Comparison of ENCODE assay signal across 8 cellular contexts in the genomic region with DNA sequence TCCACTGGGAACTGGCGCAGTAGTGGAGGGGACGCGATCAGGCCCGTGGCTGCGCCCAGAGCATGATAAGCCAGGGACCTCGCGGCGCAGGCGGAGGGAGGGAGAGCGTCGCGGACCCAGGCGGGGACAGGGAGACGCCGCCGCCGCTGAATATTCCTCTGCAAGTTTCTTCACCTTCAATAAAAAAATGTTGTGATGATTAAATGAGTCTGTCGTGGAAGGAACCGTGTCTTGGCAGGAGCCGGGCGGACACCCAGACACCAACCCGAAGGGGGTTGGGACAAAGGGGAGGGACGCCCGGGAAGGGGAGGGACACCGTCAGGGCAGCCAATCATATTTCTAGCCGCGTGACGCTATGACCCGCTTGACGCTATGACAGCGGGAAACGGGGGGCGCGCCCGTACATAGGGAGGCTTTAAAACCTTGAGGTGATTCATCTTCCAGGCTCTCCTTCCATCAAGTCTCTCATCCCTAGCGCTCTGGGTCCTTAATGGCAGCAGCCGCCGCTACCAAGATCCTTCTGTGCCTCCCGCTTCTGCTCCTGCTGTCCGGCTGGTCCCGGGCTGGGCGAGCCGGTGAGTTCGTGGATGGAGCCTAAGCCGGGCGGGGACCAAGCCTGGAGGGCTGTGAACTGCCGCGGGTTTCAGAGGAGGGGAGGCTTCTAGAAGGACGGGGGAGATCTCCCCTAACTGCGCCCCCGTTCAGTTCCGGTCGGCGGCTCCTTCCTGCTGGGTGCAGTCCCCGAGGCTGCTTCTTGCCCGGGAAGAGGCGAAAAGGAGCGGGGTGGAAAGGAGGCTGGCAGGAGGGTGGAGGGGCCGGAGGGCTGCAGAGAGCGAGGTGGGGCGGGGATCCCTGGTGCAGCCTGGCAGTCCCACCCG. TPM values are rescaled to one million over a fixed set of nuclear protein-coding genes. Genes with fewer than 3 reads are reported as not detected.
DNase-seq lines count a peak whose midpoint lies in the region; ATAC-seq and TF ChIP-seq lines count a peak whose summit lies in the region.

A gene with protein sequence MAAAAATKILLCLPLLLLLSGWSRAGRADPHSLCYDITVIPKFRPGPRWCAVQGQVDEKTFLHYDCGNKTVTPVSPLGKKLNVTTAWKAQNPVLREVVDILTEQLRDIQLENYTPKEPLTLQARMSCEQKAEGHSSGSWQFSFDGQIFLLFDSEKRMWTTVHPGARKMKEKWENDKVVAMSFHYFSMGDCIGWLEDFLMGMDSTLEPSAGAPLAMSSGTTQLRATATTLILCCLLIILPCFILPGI (plus strand): TSS at position 432 of the 878 bp plus-strand sequence. CDS start 59 bp downstream, at position 491.

- H3K9me3 ChIP-seq in Loucy (ENCODE audit: insufficient read depth, low read depth, low read length) (no peaks in the 10 kb centered on the region), SJCRH30 (replicated peaks) (no peaks in the 10 kb centered on the region)

- H3K4me2 ChIP-seq in Loucy (ENCODE audit: low read depth, low read length, poor library complexity, severe bottlenecking): peak within 1 kb of the TSS; percentile 80

- H3K79me2 ChIP-seq in Loucy (ENCODE audit: insufficient read depth, low read length): peaks cover 7% of the 10 kb centered on the region; the same call in 1 of the 2 replicates

- H3K4me3 ChIP-seq in Loucy (ENCODE audit: low read length, poor library complexity, severe bottlenecking): peak within 1 kb of the TSS; percentile 91
- H3K4me3 ChIP-seq in SJCRH30: peak within 1 kb of the TSS; percentile 58
- H3K4me3 ChIP-seq in foreskin fibroblast (ENCODE audit: low read depth in 1 of 2, low read length in 2 of 2): peak within 1 kb of the TSS; percentile 69 to 80

- peak within 1 kb of the TSS; percentile 96 for H3K4me3 Mint-ChIP-seq in neural crest cell

- peaks cover 11% of the 10 kb centered on the region for H3K4me1 Mint-ChIP-seq in neural crest cell

- no peaks in the 10 kb centered on the region for H3K9me2 ChIP-seq in Loucy (replicated peaks; ENCODE audit: low read depth, low read length)

- DNase-seq in G401 (ENCODE audit: low spot score) (peak; percentile 91), SJCRH30 (peak; percentile 90 to 91), activated gamma-delta T cell treated with Interleukin-2 at 50 U/mL for 16 hours (peak; percentile 86), foreskin fibroblast (peak; percentile 97 to 98), neural crest cell (ENCODE audit: low read depth, low spot score) (peak; percentile 59)
- DNase-seq in stimulated activated naive CD4-positive, alpha-beta T cell treated with Interleukin-2 at 50 U/mL for 16 hours (lab: John Stamatoyannopoulos, UW): peak; percentile 86

- in situ Hi-C loops in G401 (cut with HindIII; ENCODE audit: low sequenced_read_pairs): no loop called here

- H3K36me3 Mint-ChIP-seq in neural crest cell (ENCODE audit: low read depth): no peaks in the 10 kb centered on the region

- H3K27ac Mint-ChIP-seq in neural crest cell (ENCODE audit: unreplicated experiment): no peak within 1 kb of the TSS

- ATAC-seq in GM21423 (IDR thresholded peaks at IDR 0.05; ENCODE audit: unreplicated experiment): no peak

- no peaks in the 10 kb centered on the region for H3K36me3 ChIP-seq in Loucy (ENCODE audit: insufficient read depth, low read length)
- no peaks in the 10 kb centered on the region for H3K36me3 ChIP-seq in SJCRH30

- H3K9me3 Mint-ChIP-seq in neural crest cell: no peaks in the 10 kb centered on the region

- H4K20me1 ChIP-seq in Loucy (ENCODE audit: insufficient read depth, low read length, poor library complexity, severe bottlenecking): no peaks in the 10 kb centered on the region

- TF ChIP-seq CTCF in Loucy (conservative IDR thresholded peaks at IDR 0.05; ENCODE audit: low read length) (no peak), foreskin fibroblast (IDR thresholded peaks at IDR 0.05; ENCODE audit: low read depth, low read length) (no peak), neural crest cell (conservative IDR thresholded peaks at IDR 0.05) (no peak)

- no peak within 1 kb of the TSS for H3K27ac ChIP-seq in SJCRH30

- peaks cover 87% of the 10 kb centered on the region for H3K27me3 Mint-ChIP-seq in neural crest cell (ENCODE audit: low read depth)

- H3K4me1 ChIP-seq in Loucy (ENCODE audit: insufficient read depth, low read length, poor library complexity, severe bottlenecking) (peaks cover 4% of the 10 kb centered on the region), SJCRH30 (no peaks in the 10 kb centered on the region)

- H2AFZ ChIP-seq in Loucy (ENCODE audit: low read length): peak within 1 kb of the TSS; percentile 89

- H3K9ac ChIP-seq in Loucy (ENCODE audit: low read depth, low read length, poor library complexity, severe bottlenecking): peak within 1 kb of the TSS; percentile 80

- no peaks in the 10 kb centered on the region for H3K27me3 ChIP-seq in Loucy (ENCODE audit: insufficient read depth, low read length, poor library complexity, severe bottlenecking)
- H3K27me3 ChIP-seq in SJCRH30: peaks cover 23% of the 10 kb centered on the region

- no peaks in the 10 kb centered on the region for H3F3A ChIP-seq in Loucy (ENCODE audit: low read depth)

RNA-seq across cellular contexts. Expression of the gene that starts here (rescaled TPM):
- 1.9 TPM in 1 of 2 replicates, not detected in the other for total RNA-seq in G401 (2014; rRNA removed; shearing (Covaris generic))
- total RNA-seq in SJCRH30 (2014; rRNA removed; shearing (Covaris generic)): 2.7 and 2.9 TPM in 2 replicates
- total RNA-seq in neural crest cell: 0.23 and 0.30 TPM in 2 replicates

Comparison
In these comparisons a context has a peak if more than half of its experiments do, and no peak if none do; other contexts are left out.
1. Peak in DNase-seq in neural crest cell; RNA of the gene not detected or under 1 TPM.